In the genomic region with DNA sequence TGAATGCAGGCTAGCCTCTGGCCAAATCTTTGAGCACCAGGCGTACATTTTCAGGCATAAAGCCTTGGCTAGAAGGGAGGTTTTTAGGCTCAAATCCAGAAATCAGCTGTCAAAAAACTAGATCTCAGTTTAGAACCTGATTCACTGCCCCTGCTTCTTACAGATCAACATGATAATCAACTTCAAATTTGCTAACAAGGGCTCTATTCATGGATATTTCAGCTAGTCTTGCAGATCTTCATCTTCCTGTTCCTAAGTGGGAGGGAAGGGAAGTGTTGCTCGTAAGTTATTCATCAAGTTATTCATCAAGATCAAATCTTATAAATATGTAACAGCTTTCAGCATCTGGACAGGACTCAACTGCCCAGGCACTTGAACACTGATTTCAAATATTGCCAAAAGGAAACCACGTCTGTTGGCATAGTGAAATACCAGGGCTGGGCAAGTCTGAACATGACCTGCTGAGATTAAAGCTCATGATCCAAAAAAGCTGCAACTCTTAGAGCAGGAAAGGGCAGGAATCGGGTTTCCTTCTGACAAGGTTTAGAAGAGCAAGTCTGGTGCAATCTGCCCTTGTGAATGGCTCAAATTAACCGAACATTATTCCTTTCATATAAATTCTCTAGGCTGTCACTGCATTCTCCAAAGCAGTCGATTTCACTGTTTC, we compare ENCODE assay signal across 9 cellular contexts.
DNase-seq lines count a peak whose midpoint lies in the region; ATAC-seq, FAIRE-seq and TF ChIP-seq lines count a peak whose summit lies in the region.
"Had no signal": no experiment of that assay in that cellular context is flagged by ENCODE, and none has a peak within 500 bp of the region (broad histone marks: within the 10 kb centered on the region; RNA-seq: fewer than 3 reads in every experiment).

No MANE protein-coding gene starts in this region.

- POLR2A ChIA-PET in HepG2 (lab: Yijun Ruan, JAX): no interaction called here

- H3K9ac ChIP-seq in HepG2 (ENCODE audit: insufficient read depth, low read depth, low read length): no peak overlapping the region

- WGBS in HepG2 (ENCODE audit: low lambda C conversion rate): 91% methylated on average over 6 of the region's 6 CpGs
- WGBS in testis, 2 donors: 28 to 41% methylated on average over 6 of the region's 6 CpGs

- no peaks in the 10 kb centered on the region for H3K79me2 ChIP-seq in HepG2 (ENCODE audit: insufficient read depth, low read length)

- no peak for TF ChIP-seq CTCF in brain microvascular endothelial cell (IDR thresholded peaks at IDR 0.05; ENCODE audit: low read depth, low read length, missing control alignments)
- no peak for TF ChIP-seq CTCF in HepG2 (CRISPR knock-in tag; IDR thresholded peaks at IDR 0.05)
- no peak for TF ChIP-seq CTCF in upper lobe of right lung (IDR thresholded peaks at IDR 0.05)
- TF ChIP-seq CTCF in testis (IDR thresholded peaks at IDR 0.05): no peak

- peak overlapping the region; percentile 1 for H3K27ac ChIP-seq in brain microvascular endothelial cell
- peak overlapping the region; percentile 43 for H3K27ac ChIP-seq in HepG2 (ENCODE audit: extremely low read length, insufficient read depth, low read length)
- H3K27ac ChIP-seq in upper lobe of right lung: peak overlapping the region; percentile 39
- peak overlapping the region in 1 of 2 donors; percentile 59 for H3K27ac ChIP-seq in testis
- H3K27ac ChIP-seq: cardiac muscle cell had no signal

- TF ChIP-seq RAD21 in HepG2 (CRISPR knock-in tag; IDR thresholded peaks at IDR 0.05): no peak

- no TSS peak for BruUV-seq in HepG2 (replicated peaks; lab: Mats Ljungman, UMichigan)

- H2AFZ ChIP-seq in HepG2 (ENCODE audit: low read length): peak overlapping the region; percentile 23

- ATAC-seq in HepG2 (no peak), upper lobe of right lung (peak; percentile 92)

- no peaks in the 10 kb centered on the region for H4K20me1 ChIP-seq in HepG2 (ENCODE audit: insufficient read depth, low read length)

- TF ChIP-seq POLR2A in HepG2 (IDR thresholded peaks at IDR 0.05; ENCODE audit: insufficient read depth in 1 of 2, low read depth in 2 of 2, low read length in 2 of 2) (no peak), testis (IDR thresholded peaks at IDR 0.05) (no peak)

- no peaks in the 10 kb centered on the region for H3K36me3 ChIP-seq in brain microvascular endothelial cell (replicated peaks)
- H3K36me3 ChIP-seq in HepG2 (replicated peaks in 1 of 2; ENCODE audit: control insufficient read depth in 1 of 2, insufficient read depth in 2 of 2, low read length in 2 of 2): no peaks in the 10 kb centered on the region; a peak in 1 of 5 replicates
- H3K36me3 ChIP-seq in upper lobe of right lung: no peaks in the 10 kb centered on the region
- H3K36me3 ChIP-seq in testis (ENCODE audit: low read depth, missing control alignments): no peaks in the 10 kb centered on the region
- H3K36me3 ChIP-seq: cardiac muscle cell had no signal

- intact Hi-C loops in HepG2 (cut with micrococcal nuclease; ENCODE audit: unreplicated experiment) (loop anchor here (5.0 kb wide), 1 partner anchor 196 kb away; no protein-coding TSS in a partner anchor), upper lobe of right lung (cut with DNase I) (no loop called here), testis (cut with DNase I; ENCODE audit: low total_unique reads) (no loop called here)

- in situ Hi-C loops in brain microvascular endothelial cell (cut with HindIII; ENCODE audit: low pct_ligation_motif_present, low sequenced_read_pairs) (no loop called here), HepG2 (cut with HindIII; ENCODE audit: extremely low pct_ligation_motif_present, low pct_unique_long_range_greater_than_20kb) (no loop called here)

- no peaks in the 10 kb centered on the region for H3K9me3 ChIP-seq in HepG2 (ENCODE audit: low read length)
- H3K9me3 ChIP-seq in upper lobe of right lung: no peaks in the 10 kb centered on the region
- no peaks in the 10 kb centered on the region for H3K9me3 ChIP-seq in testis

- TF ChIP-seq EP300 in HepG2 (IDR thresholded peaks at IDR 0.05; ENCODE audit: low read depth in 2 of 2, low read length in 2 of 2): no peak
- TF ChIP-seq EP300 in HepG2 (CRISPR knock-in tag; IDR thresholded peaks at IDR 0.05; ENCODE audit: borderline replicate concordance): no peak

- H3K4me1 ChIP-seq in HepG2 (ENCODE audit: insufficient read depth, low read length): peaks cover 15% of the 10 kb centered on the region
- peaks cover 13% of the 10 kb centered on the region for H3K4me1 ChIP-seq in upper lobe of right lung
- H3K4me1 ChIP-seq in testis: peaks cover 5% of the 10 kb centered on the region

- CTCF ChIA-PET in HepG2 (lab: Yijun Ruan, JAX; ENCODE audit: low intra/inter-chr PET ratio, low total read pairs): no interaction called here

- H3K27me3 ChIP-seq in brain microvascular endothelial cell (replicated peaks) (no peaks in the 10 kb centered on the region), HepG2 (ENCODE audit: control insufficient read depth in 1 of 2, insufficient read depth in 2 of 2, low read length in 2 of 2) (no peaks in the 10 kb centered on the region), upper lobe of right lung (no peaks in the 10 kb centered on the region), testis (no peaks in the 10 kb centered on the region)
- H3K27me3 ChIP-seq: cardiac muscle cell had no signal

- no peak for FAIRE-seq in HepG2 (lab: Jason Lieb, UNC)

- no peak overlapping the region for H3K4me3 ChIP-seq in brain microvascular endothelial cell (ENCODE audit: low read depth, low read length)
- H3K4me3 ChIP-seq in HepG2 (replicated peaks in 1 of 3; ENCODE audit: insufficient read depth in 1 of 3, low read depth in 2 of 3, low read length in 3 of 3): no peak overlapping the region
- peak overlapping the region; percentile 3 for H3K4me3 ChIP-seq in upper lobe of right lung
- no peak overlapping the region for H3K4me3 ChIP-seq in testis
- H3K4me3 ChIP-seq: cardiac muscle cell had no signal

- peak; percentile 33 for DNase-seq in D341Med (ENCODE audit: low spot score)
- DNase-seq in NCI-H2081 (lab: John Stamatoyannopoulos, UW): peak; percentile 8 to 80
- peak; percentile 28 for DNase-seq in brain microvascular endothelial cell
- peak; percentile 36 for DNase-seq in HepG2 (ENCODE audit: low spot score)
- DNase-seq in upper lobe of right lung: no peak
- no peak for DNase-seq in activated naive CD4-positive, alpha-beta T cell treated with Interleukin-2 at 50 U/mL for 16 hours
- DNase-seq in testis: no peak
- no peak for DNase-seq in activated CD4-positive, CD25-positive, alpha-beta regulatory T cell treated with anti-CD3 and anti-CD28 coated beads, Interleukin-2, amount 50 U/mL, for 72 hours

- no peak overlapping the region for H3K4me2 ChIP-seq in HepG2 (ENCODE audit: low read depth, low read length)

TF ChIP-seq in HepG2, 621 proteins besides CTCF, POLR2A, EP300 and RAD21:
- TF ChIP-seq, protein P1, sequence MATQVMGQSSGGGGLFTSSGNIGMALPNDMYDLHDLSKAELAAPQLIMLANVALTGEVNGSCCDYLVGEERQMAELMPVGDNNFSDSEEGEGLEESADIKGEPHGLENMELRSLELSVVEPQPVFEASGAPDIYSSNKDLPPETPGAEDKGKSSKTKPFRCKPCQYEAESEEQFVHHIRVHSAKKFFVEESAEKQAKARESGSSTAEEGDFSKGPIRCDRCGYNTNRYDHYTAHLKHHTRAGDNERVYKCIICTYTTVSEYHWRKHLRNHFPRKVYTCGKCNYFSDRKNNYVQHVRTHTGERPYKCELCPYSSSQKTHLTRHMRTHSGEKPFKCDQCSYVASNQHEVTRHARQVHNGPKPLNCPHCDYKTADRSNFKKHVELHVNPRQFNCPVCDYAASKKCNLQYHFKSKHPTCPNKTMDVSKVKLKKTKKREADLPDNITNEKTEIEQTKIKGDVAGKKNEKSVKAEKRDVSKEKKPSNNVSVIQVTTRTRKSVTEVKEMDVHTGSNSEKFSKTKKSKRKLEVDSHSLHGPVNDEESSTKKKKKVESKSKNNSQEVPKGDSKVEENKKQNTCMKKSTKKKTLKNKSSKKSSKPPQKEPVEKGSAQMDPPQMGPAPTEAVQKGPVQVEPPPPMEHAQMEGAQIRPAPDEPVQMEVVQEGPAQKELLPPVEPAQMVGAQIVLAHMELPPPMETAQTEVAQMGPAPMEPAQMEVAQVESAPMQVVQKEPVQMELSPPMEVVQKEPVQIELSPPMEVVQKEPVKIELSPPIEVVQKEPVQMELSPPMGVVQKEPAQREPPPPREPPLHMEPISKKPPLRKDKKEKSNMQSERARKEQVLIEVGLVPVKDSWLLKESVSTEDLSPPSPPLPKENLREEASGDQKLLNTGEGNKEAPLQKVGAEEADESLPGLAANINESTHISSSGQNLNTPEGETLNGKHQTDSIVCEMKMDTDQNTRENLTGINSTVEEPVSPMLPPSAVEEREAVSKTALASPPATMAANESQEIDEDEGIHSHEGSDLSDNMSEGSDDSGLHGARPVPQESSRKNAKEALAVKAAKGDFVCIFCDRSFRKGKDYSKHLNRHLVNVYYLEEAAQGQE (IDR thresholded peaks at IDR 0.05; ENCODE audit: borderline replicate concordance in 1 of 2, low read depth in 1 of 2, low read length in 2 of 2): peak in 1 of 2 experiments; percentile 55; a peak in 1 of 4 replicates
- no peak for TF ChIP-seq CHD4 (IDR thresholded peaks at IDR 0.05; ENCODE audit: borderline replicate concordance, low read length)
- TF ChIP-seq ZNF446 (CRISPR knock-in tag; IDR thresholded peaks at IDR 0.05): no peak
- TF ChIP-seq ZMYM4 (CRISPR knock-in tag; IDR thresholded peaks at IDR 0.05): peak; percentile 38; the same call in 1 of the 2 replicates
- peak; percentile 99 for TF ChIP-seq TP53 (CRISPR knock-in tag; conservative IDR thresholded peaks at IDR 0.05)
- TF ChIP-seq HNF4A (CRISPR knock-in tag; IDR thresholded peaks at IDR 0.05): 0 out of 2 replicates have a peak, but pooled peaks have one; percentile 9

Comparison
In these comparisons a context has a peak if more than half of its experiments do, and no peak if none do; other contexts are left out.
1. DNase-seq: peak in D341Med (single experiment), NCI-H2081 (2 of 2), brain microvascular endothelial cell (single experiment) and HepG2 (single experiment); none in upper lobe of right lung (single experiment), activated naive CD4-positive, alpha-beta T cell treated with Interleukin-2 at 50 U/mL for 16 hours (single experiment), testis (single experiment) and activated CD4-positive, CD25-positive, alpha-beta regulatory T cell treated with anti-CD3 and anti-CD28 coated beads, Interleukin-2, amount 50 U/mL, for 72 hours (single experiment).